Comparison of ENCODE assay signal across 8 cellular contexts in genomic region chr5:127030259-127031146, GRCh38.
A peak's percentile ranks its signal among the peaks of the same experiment; 100 is the strongest.
DNase-seq lines count a peak whose midpoint lies in the region; FAIRE-seq and TF ChIP-seq lines count a peak whose summit lies in the region.

A gene with protein sequence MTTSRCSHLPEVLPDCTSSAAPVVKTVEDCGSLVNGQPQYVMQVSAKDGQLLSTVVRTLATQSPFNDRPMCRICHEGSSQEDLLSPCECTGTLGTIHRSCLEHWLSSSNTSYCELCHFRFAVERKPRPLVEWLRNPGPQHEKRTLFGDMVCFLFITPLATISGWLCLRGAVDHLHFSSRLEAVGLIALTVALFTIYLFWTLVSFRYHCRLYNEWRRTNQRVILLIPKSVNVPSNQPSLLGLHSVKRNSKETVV (minus strand): TSS chr5:127030558. CDS start chr5:126918171, 112,387 bp downstream.

- H3K36me3 Mint-ChIP-seq in nephron progenitor cell (ENCODE audit: low read depth) = no peaks in the 10 kb centered on the region
- H3K36me3 Mint-ChIP-seq in stimulated activated naive CD8-positive, alpha-beta T cell treated with anti-CD3 and anti-CD28 coated beads, Interleukin-15, Interleukin-2, amounts not matched to agents 100 ng/mL and 50 ng/mL, for 24 hours (ENCODE audit: low read depth) = no peaks in the 10 kb centered on the region

- H3K4me1 ChIP-seq in ES-I3 (ENCODE audit: insufficient read depth, low read length) = peaks cover 5% of the 10 kb centered on the region; the same call in 1 of the 2 replicates

- peak within 1 kb of the TSS; percentile 86 for H3K4me3 Mint-ChIP-seq in nephron progenitor cell
- peak within 1 kb of the TSS; percentile 88 for H3K4me3 Mint-ChIP-seq in stimulated activated naive CD8-positive, alpha-beta T cell treated with anti-CD3 and anti-CD28 coated beads, Interleukin-15, Interleukin-2, amounts not matched to agents 100 ng/mL and 50 ng/mL, for 24 hours

- peaks cover 77% of the 10 kb centered on the region for H3K27me3 Mint-ChIP-seq in nephron progenitor cell (ENCODE audit: low read depth, poor library complexity)
- peaks cover 17% of the 10 kb centered on the region for H3K27me3 Mint-ChIP-seq in stimulated activated naive CD8-positive, alpha-beta T cell treated with anti-CD3 and anti-CD28 coated beads, Interleukin-15, Interleukin-2, amounts not matched to agents 100 ng/mL and 50 ng/mL, for 24 hours

- peaks cover 22% of the 10 kb centered on the region for H3K4me1 Mint-ChIP-seq in nephron progenitor cell
- peaks cover 34% of the 10 kb centered on the region for H3K4me1 Mint-ChIP-seq in stimulated activated naive CD8-positive, alpha-beta T cell treated with anti-CD3 and anti-CD28 coated beads, Interleukin-15, Interleukin-2, amounts not matched to agents 100 ng/mL and 50 ng/mL, for 24 hours (ENCODE audit: low read depth)

- TF ChIP-seq CTCF in nephron progenitor cell (IDR thresholded peaks at IDR 0.05) = no peak

- no peak within 1 kb of the TSS for H3K27ac Mint-ChIP-seq in nephron progenitor cell
- H3K27ac Mint-ChIP-seq in stimulated activated naive CD8-positive, alpha-beta T cell treated with anti-CD3 and anti-CD28 coated beads, Interleukin-15, Interleukin-2, amounts not matched to agents 100 ng/mL and 50 ng/mL, for 24 hours = peak within 1 kb of the TSS; percentile 71

- H3K9me3 Mint-ChIP-seq in nephron progenitor cell = no peaks in the 10 kb centered on the region
- H3K9me3 Mint-ChIP-seq in stimulated activated naive CD8-positive, alpha-beta T cell treated with anti-CD3 and anti-CD28 coated beads, Interleukin-15, Interleukin-2, amounts not matched to agents 100 ng/mL and 50 ng/mL, for 24 hours = no peaks in the 10 kb centered on the region

- H3K9me3 ChIP-seq in ES-I3 (ENCODE audit: control insufficient read depth, insufficient read depth, low read length) = no peaks in the 10 kb centered on the region

- peak within 1 kb of the TSS; percentile 84 for H3K9ac ChIP-seq in ES-I3 (ENCODE audit: low read depth, low read length)

- H3K36me3 ChIP-seq in ES-I3 (ENCODE audit: insufficient read depth, low read length) = no peaks in the 10 kb centered on the region

- peak; percentile 57 for FAIRE-seq in H54 (lab: Jason Lieb, UNC)

- TF ChIP-seq POLR2A in H54 (IDR thresholded peaks at IDR 0.05; ENCODE audit: low read depth, low read length) (peak; percentile 96), Raji (IDR thresholded peaks at IDR 0.05; ENCODE audit: insufficient read depth, low read depth, low read length) (peak; percentile 93)

- DNase-seq in H54 (ENCODE audit: insufficient read length, low spot score) (peak; percentile 93), LoVo (ENCODE audit: low spot score) (peak; percentile 97), activated gamma-delta T cell (lab: John Stamatoyannopoulos, UW) (peak; percentile 94), fibroblast of the conjunctiva (ENCODE audit: low read depth) (peak; percentile 91), nephron progenitor cell (peak; percentile 97)

Comparison
In these comparisons a context has a peak if more than half of its experiments do, and no peak if none do; other contexts are left out.
1. Peak in every context shown above with its lines: DNase-seq.